In genomic region chr18:3821524-3821923, GRCh38 we compare ENCODE assay signal across 2 cellular contexts.
TF ChIP-seq lines count a peak whose summit lies in the region.

No MANE protein-coding gene starts in this region.

TF ChIP-seq in IMR-90, 13 proteins besides CTCF, POLR2A, EP300 and RAD21:
- TF ChIP-seq RFX5 (IDR thresholded peaks at IDR 0.05; ENCODE audit: low read depth, low read length) = no peak
- no peak for TF ChIP-seq CEBPB (IDR thresholded peaks at IDR 0.05; ENCODE audit: low read depth, low read length)
- TF ChIP-seq CHD1 (IDR thresholded peaks at IDR 0.05; ENCODE audit: low read depth, low read length) = no peak
- TF ChIP-seq ELK1 (IDR thresholded peaks at IDR 0.05; ENCODE audit: borderline replicate concordance, low read depth, low read length) = no peak
- TF ChIP-seq NFE2L2 (IDR thresholded peaks at IDR 0.05; ENCODE audit: low read depth, low read length) = no peak
- TF ChIP-seq, protein P1, sequence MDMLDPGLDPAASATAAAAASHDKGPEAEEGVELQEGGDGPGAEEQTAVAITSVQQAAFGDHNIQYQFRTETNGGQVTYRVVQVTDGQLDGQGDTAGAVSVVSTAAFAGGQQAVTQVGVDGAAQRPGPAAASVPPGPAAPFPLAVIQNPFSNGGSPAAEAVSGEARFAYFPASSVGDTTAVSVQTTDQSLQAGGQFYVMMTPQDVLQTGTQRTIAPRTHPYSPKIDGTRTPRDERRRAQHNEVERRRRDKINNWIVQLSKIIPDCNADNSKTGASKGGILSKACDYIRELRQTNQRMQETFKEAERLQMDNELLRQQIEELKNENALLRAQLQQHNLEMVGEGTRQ (IDR thresholded peaks at IDR 0.05; ENCODE audit: low read depth, low read length) = no peak
- no peak for TF ChIP-seq SMC3 (IDR thresholded peaks at IDR 0.05; ENCODE audit: low read depth, low read length)
- TF ChIP-seq FOS (IDR thresholded peaks at IDR 0.05; ENCODE audit: low read depth, low read length) = no peak
- TF ChIP-seq BHLHE40 (IDR thresholded peaks at IDR 0.05; ENCODE audit: low read depth, low read length) = no peak
- no peak for TF ChIP-seq MAFK (IDR thresholded peaks at IDR 0.05; ENCODE audit: low read depth, low read length)

TF ChIP-seq in H1, 55 proteins besides CTCF, POLR2A, EP300 and RAD21:
- TF ChIP-seq FOSL1 (IDR thresholded peaks at IDR 0.05; ENCODE audit: insufficient read depth, low read depth, low read length) = no peak
- no peak for TF ChIP-seq JUN (IDR thresholded peaks at IDR 0.05; ENCODE audit: low read depth, low read length)
- no peak for TF ChIP-seq KDM1A (IDR thresholded peaks at IDR 0.05; ENCODE audit: borderline replicate concordance, low read length)
- TF ChIP-seq SIRT6 (IDR thresholded peaks at IDR 0.05; ENCODE audit: low read length) = no peak
- no peak for TF ChIP-seq KDM5A (IDR thresholded peaks at IDR 0.05; ENCODE audit: low read length)
- TF ChIP-seq SUZ12 (IDR thresholded peaks at IDR 0.05; ENCODE audit: low read length) = no peak
- TF ChIP-seq SP2 (IDR thresholded peaks at IDR 0.05; ENCODE audit: low read length) = no peak
- no peak for TF ChIP-seq CHD1 (IDR thresholded peaks at IDR 0.05; ENCODE audit: low read depth, low read length)
- no peak for TF ChIP-seq ZNF274 (IDR thresholded peaks at IDR 0.05; ENCODE audit: borderline replicate concordance, extremely low read depth, low read length)
